ENCODE assay signal across 8 cellular contexts in genomic region chr12:6821674-6822433, GRCh38. TPM values are rescaled to one million over a fixed set of nuclear protein-coding genes. Genes with fewer than 3 reads are reported as not detected.
DNase-seq lines count a peak whose midpoint lies in the region; FAIRE-seq and TF ChIP-seq lines count a peak whose summit lies in the region.

TSS of gene GPR162 (plus strand) at chr12:6821821. CDS start at chr12:6823899, 2,078 bp downstream.

- TF ChIP-seq CTCF in AG04449 (IDR thresholded peaks at IDR 0.05; ENCODE audit: insufficient read depth, low read length, missing control alignments) (no peak), endothelial cell (IDR thresholded peaks at IDR 0.05; ENCODE audit: unreplicated experiment) (no peak), mesothelial cell of epicardium (IDR thresholded peaks at IDR 0.05; ENCODE audit: unreplicated experiment) (no peak), type B pancreatic cell (conservative IDR thresholded peaks at IDR 0.05) (no peak)

- CTCF ChIA-PET in AG04449 (lab: Yijun Ruan, JAX): interaction anchor here (1.2 to 17.9 kb wide), 8 partner anchors 11 to 201 kb away, joined by 3 to 316 read pairs (median 32); partner anchors contain the start of genes CDCA3, GNB3, MLF2 and PTMS

- H3K9me3 Mint-ChIP-seq in endothelial cell (ENCODE audit: unreplicated experiment) (no peaks in the 10 kb centered on the region), mesothelial cell of epicardium (no peaks in the 10 kb centered on the region), type B pancreatic cell (no peaks in the 10 kb centered on the region)

- no peak for TF ChIP-seq POLR2A in GM12892 (IDR thresholded peaks at IDR 0.05; ENCODE audit: low read depth, low read length)

- peak within 1 kb of the TSS; percentile 62 for H3K4me3 ChIP-seq in AG04449 (ENCODE audit: low read depth, low read length)

- POLR2A ChIA-PET in AG04449 (lab: Yijun Ruan, JAX): interaction anchor here (0.8 to 1.5 kb wide), 6 partner anchors 9 to 131 kb away, joined by 3 to 14 read pairs (median 4); partner anchors contain the start of genes COPS7A, MLF2 and PTMS

- peak within 1 kb of the TSS; percentile 92 for H3K4me3 Mint-ChIP-seq in endothelial cell (ENCODE audit: unreplicated experiment)
- peak within 1 kb of the TSS; percentile 75 for H3K4me3 Mint-ChIP-seq in mesothelial cell of epicardium
- peak within 1 kb of the TSS; percentile 89 for H3K4me3 Mint-ChIP-seq in type B pancreatic cell

- H3K27me3 Mint-ChIP-seq in endothelial cell (ENCODE audit: unreplicated experiment) (peaks cover 27% of the 10 kb centered on the region), mesothelial cell of epicardium (ENCODE audit: low read depth) (peaks cover 14% of the 10 kb centered on the region), type B pancreatic cell (peaks cover 52% of the 10 kb centered on the region)

- peak within 1 kb of the TSS; percentile 81 for H3K27ac Mint-ChIP-seq in endothelial cell (ENCODE audit: unreplicated experiment)
- H3K27ac Mint-ChIP-seq in mesothelial cell of epicardium: peak within 1 kb of the TSS; percentile 89
- H3K27ac Mint-ChIP-seq in type B pancreatic cell: peak within 1 kb of the TSS; percentile 75

- H3K36me3 Mint-ChIP-seq in endothelial cell (ENCODE audit: low read depth, unreplicated experiment) (peaks cover 20% of the 10 kb centered on the region), mesothelial cell of epicardium (no peaks in the 10 kb centered on the region), type B pancreatic cell (peaks cover 4% of the 10 kb centered on the region)

- H3K4me1 Mint-ChIP-seq in endothelial cell (ENCODE audit: unreplicated experiment) (peaks cover 57% of the 10 kb centered on the region), mesothelial cell of epicardium (peaks cover 54% of the 10 kb centered on the region), type B pancreatic cell (ENCODE audit: unreplicated experiment) (peaks cover 54% of the 10 kb centered on the region)

- FAIRE-seq in GM12892 (lab: Jason Lieb, UNC): no peak

- DNase-seq in AG04449 (ENCODE audit: low read depth, low spot score) (no peak), GM12892 (ENCODE audit: insufficient read length) (peak; percentile 10), RPMI8226 (peak; percentile 23), endothelial cell (ENCODE audit: low spot score) (peak; percentile 45), mesothelial cell of epicardium (ENCODE audit: low spot score in 2 of 2, unreplicated experiment in 2 of 2) (peak in 1 of 2 experiments; percentile 59), type B pancreatic cell (ENCODE audit: extremely low spot score, unreplicated experiment) (no peak), DMS114 treated with DMSO at 0.1 percent for 48 hours (lab: John Stamatoyannopoulos, UW; ENCODE audit: unreplicated experiment) (no peak)
- no peak for DNase-seq in activated CD8-positive, alpha-beta memory T cell treated with anti-CD3 and anti-CD28 coated beads for 24 hours

RNA-seq across cellular contexts. Expression of gene GPR162, which starts in this region (rescaled TPM):
- polyA plus RNA-seq in GM12892 (2012; ENCODE audit: missing spikeins): not detected
- total RNA-seq in endothelial cell (ENCODE audit: unreplicated experiment) (52.7 TPM), mesothelial cell of epicardium (10.8 to 11.5 TPM (median 11.0 TPM) in 3 replicates), type B pancreatic cell (ENCODE audit: low replicate concordance) (5.4 and 17.8 TPM in 2 replicates)

Comparison
In these comparisons a context has a peak if more than half of its experiments do, and no peak if none do; other contexts are left out.
1. DNase-seq: peak in GM12892 (single experiment), RPMI8226 (single experiment) and endothelial cell (single experiment); none in AG04449 (single experiment), type B pancreatic cell (single experiment), activated CD8-positive, alpha-beta memory T cell treated with anti-CD3 and anti-CD28 coated beads for 24 hours (single experiment) and DMS114 treated with DMSO at 0.1 percent for 48 hours (single experiment).
2. Peak in every context shown above with its lines, with median percentiles within 50 percentile points of each other: H3K27ac Mint-ChIP-seq and H3K4me3 Mint-ChIP-seq.